ENCODE assay signal across 6 cellular contexts in the genomic region with DNA sequence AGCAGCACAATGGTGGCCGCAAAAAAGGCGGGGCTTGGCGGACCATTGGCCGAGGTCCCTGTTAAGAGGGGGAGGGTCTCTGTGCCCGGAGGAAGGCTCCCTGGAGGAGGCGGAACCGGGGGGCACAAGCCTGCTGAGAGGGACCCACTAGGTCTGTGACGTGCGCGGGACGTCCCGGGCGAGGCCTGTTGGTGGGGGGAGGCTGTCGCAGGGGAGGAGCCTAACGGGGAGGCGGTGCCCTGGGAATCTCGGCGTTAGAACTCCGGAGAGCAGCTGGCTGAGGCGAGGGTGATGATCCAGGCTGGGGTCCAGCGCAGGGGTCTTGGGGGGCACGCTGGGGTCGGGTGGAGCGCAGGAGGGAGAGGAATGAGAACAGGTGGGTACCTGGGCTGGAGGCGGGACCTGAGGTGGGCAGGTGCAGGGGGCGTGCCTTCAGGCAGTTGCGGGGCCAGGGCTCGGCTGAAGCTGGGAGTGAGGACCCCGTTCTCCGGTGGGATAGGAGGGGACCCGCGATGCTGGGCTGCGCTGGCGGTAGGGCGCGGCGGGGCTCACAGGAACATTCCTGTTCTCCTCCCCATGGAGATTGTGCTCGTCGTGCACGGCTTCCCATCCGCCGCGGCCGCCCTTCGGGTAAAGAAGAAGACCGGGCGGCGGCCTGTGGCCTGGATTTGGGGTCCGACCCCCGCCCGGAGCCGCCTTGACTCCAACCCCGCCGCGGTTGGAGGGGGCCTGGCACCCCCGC. TPM values are rescaled to one million over a fixed set of nuclear protein-coding genes. Genes with fewer than 3 reads are reported as not detected.
DNase-seq lines count a peak whose midpoint lies in the region; ATAC-seq, FAIRE-seq and TF ChIP-seq lines count a peak whose summit lies in the region.
"Not testable (repeated sequence)": the region's sequence is repeated elsewhere in the genome, so short reads cannot be mapped to it uniquely, and the experiment has no call there.

No MANE protein-coding gene starts in this region.

- not testable (repeated sequence) for H3K4me3 ChIP-seq in K562
- peak overlapping the region; percentile 37 to 62 (median 52) for H3K4me3 ChIP-seq in heart left ventricle
- H3K4me3 ChIP-seq in stomach = peak overlapping the region; percentile 47 to 56 (median 50)

- WGBS in K562 (ENCODE audit: insufficient coverage, low coverage, missing lambda C conversion rate) = 5% methylated on average over 13 of the region's 56 CpGs
- 1 to 2% (median 2%) methylated on average over 14 to 20 of the region's 56 CpGs; no CpG with 5 or more reads in 1 of the 4 donors for WGBS in heart left ventricle, 4 donors
- 0 to 1% (median 1%) methylated on average over 15 to 18 of the region's 56 CpGs; no CpG with 5 or more reads in 1 of the 5 donors for WGBS in stomach, 5 donors

- H3K27ac ChIP-seq in K562 (ENCODE audit: extremely low read depth, low read depth, low read length) = not testable (repeated sequence)
- peak overlapping the region in 3 of 12 donors; percentile 31 to 68 (median 52) for H3K27ac ChIP-seq in heart left ventricle
- H3K27ac ChIP-seq in stomach = peak overlapping the region in 1 of 5 donors; percentile 54

- in situ Hi-C loops in K562 (cut with MboI) = loop anchor here (25.0 kb wide), 4 partner anchors 432 to 1718 kb away; a partner anchor contains a TSS

- not testable (repeated sequence) for H3K9me1 ChIP-seq in K562 (ENCODE audit: control insufficient read depth, insufficient read depth, low read length)

- H3K27me3 Mint-ChIP-seq in Calu3 (ENCODE audit: unreplicated experiment); natural killer cell (ENCODE audit: low read depth in 2 of 2): not testable (repeated sequence)

- H3K27ac Mint-ChIP-seq in Calu3 (ENCODE audit: unreplicated experiment); natural killer cell: not testable (repeated sequence)

- not testable (repeated sequence) for TF ChIP-seq EP300 in K562 (IDR thresholded peaks at IDR 0.05; ENCODE audit: low read length); stomach (IDR thresholded peaks at IDR 0.05)

- TF ChIP-seq RAD21 in K562 (CRISPR knock-in tag; conservative IDR thresholded peaks at IDR 0.05 in 1 of 2, IDR thresholded peaks at IDR 0.05 in 1 of 2) = not testable (repeated sequence)

- not testable (repeated sequence) for H3K4me2 ChIP-seq in K562 (ENCODE audit: insufficient read depth, low read length)

- not testable (repeated sequence) for H3K9me3 ChIP-seq in K562 (replicated peaks; ENCODE audit: control insufficient read depth, insufficient read depth, low read depth, low read length); heart left ventricle; stomach

- H3K9ac ChIP-seq in K562 (ENCODE audit: insufficient read depth in 1 of 2, low read depth in 2 of 2, low read length in 2 of 2) = not testable (repeated sequence)

- not testable (repeated sequence) for H3K36me3 Mint-ChIP-seq in Calu3 (ENCODE audit: insufficient read depth, unreplicated experiment); natural killer cell

- not testable (repeated sequence) for TF ChIP-seq CTCF in Calu3 (IDR thresholded peaks at IDR 0.05; ENCODE audit: unreplicated experiment); K562 (IDR thresholded peaks at IDR 0.05 in 2 of 3, conservative IDR thresholded peaks at IDR 0.05 in 1 of 3; ENCODE audit: insufficient read depth in 2 of 3, low read depth in 1 of 3, low read length in 3 of 3); heart left ventricle (IDR thresholded peaks at IDR 0.05); natural killer cell (IDR thresholded peaks at IDR 0.05); stomach (IDR thresholded peaks at IDR 0.05)

- H3K4me1 ChIP-seq in K562 (replicated peaks in 1 of 2; ENCODE audit: control insufficient read depth in 2 of 2, insufficient read depth in 2 of 2, low read length in 2 of 2); heart left ventricle; stomach: not testable (repeated sequence)

- not testable (repeated sequence) for H3K4me3 Mint-ChIP-seq in Calu3 (ENCODE audit: low read depth, unreplicated experiment); natural killer cell

- not testable (repeated sequence) for H3K36me3 ChIP-seq in K562 (ENCODE audit: control insufficient read depth, insufficient read depth, low read length); heart left ventricle; stomach

- not testable (repeated sequence) for H3K79me2 ChIP-seq in K562 (ENCODE audit: control insufficient read depth, insufficient read depth, low read length)

- not testable (repeated sequence) for H3K4me1 Mint-ChIP-seq in Calu3 (ENCODE audit: low read depth, unreplicated experiment); natural killer cell

- not testable (repeated sequence) for TF ChIP-seq POLR2A in K562 (conservative IDR thresholded peaks at IDR 0.05); heart left ventricle (IDR thresholded peaks at IDR 0.05); stomach (IDR thresholded peaks at IDR 0.05)

- DNase-seq in Calu3 (peak; percentile 6), heart left ventricle (peak in 4 of 5 donors; percentile 13 to 29 (median 18))
- peak; percentile 29 for DNase-seq in activated CD4-positive, CD25-positive, alpha-beta regulatory T cell treated with anti-CD3 and anti-CD28 coated beads, Interleukin-2, amount 50 U/mL, for 72 hours
- not testable (repeated sequence) for DNase-seq in K562 (ENCODE audit: extremely low read depth in 1 of 4, low spot score in 3 of 4); natural killer cell; stomach

- H3K9me3 Mint-ChIP-seq in Calu3 (ENCODE audit: low read depth, unreplicated experiment); natural killer cell: not testable (repeated sequence)

- TSS peak; percentile 80 for BruUV-seq in Calu3 (replicated peaks; lab: Mats Ljungman, UMichigan)
- not testable (repeated sequence) for BruUV-seq in K562 (replicated peaks; lab: Mats Ljungman, UMichigan)

- intact Hi-C loops in Calu3 (cut with micrococcal nuclease; ENCODE audit: unreplicated experiment); K562 (cut with micrococcal nuclease); heart left ventricle (cut with DNase I); natural killer cell (cut with micrococcal nuclease); stomach (cut with DNase I; ENCODE audit: low total_unique reads): not testable (repeated sequence)

- not testable (repeated sequence) for H4K20me1 ChIP-seq in K562 (replicated peaks; ENCODE audit: control insufficient read depth, insufficient read depth, low read length)

- not testable (repeated sequence) for H2AFZ ChIP-seq in K562 (ENCODE audit: low read depth, low read length)

- FAIRE-seq in K562 (lab: Jason Lieb, UNC) = not testable (repeated sequence)

- ATAC-seq in K562 (peak; percentile 78), heart left ventricle (peak; percentile 47 to 70 (median 64)), natural killer cell (peak; percentile 49 to 74 (median 67))

- not testable (repeated sequence) for H3K27me3 ChIP-seq in K562 (ENCODE audit: control insufficient read depth in 2 of 2, insufficient read depth in 2 of 2, low read length in 2 of 2); heart left ventricle; stomach

- POLR2A ChIA-PET in K562 (lab: Yijun Ruan, JAX) = not testable (repeated sequence)

- CTCF ChIA-PET in Calu3 (lab: Charles Lee); K562 (lab: Yijun Ruan, JAX; ENCODE audit: low intra/inter-chr PET ratio): not testable (repeated sequence)

RNA-seq across cellular contexts. Expression of a gene that starts 6.7 kb away (rescaled TPM):
- 39.5 and 46.4 TPM in 2 replicates for total RNA-seq in Calu3 (2022)
- total RNA-seq in K562 (2011; cell fraction: chromatin; rRNA removed; ENCODE audit: low replicate concordance) = 16.6 and 51.4 TPM in 2 replicates
- 23.6 and 24.3 TPM in 2 replicates for total RNA-seq in K562 (2011; cell fraction: nucleolus; rRNA removed)
- 9.5 and 13.9 TPM in 2 replicates for total RNA-seq in K562 (2011; cell fraction: nucleoplasm; rRNA removed)
- 3.8 and 8.4 TPM in 2 replicates for total RNA-seq in K562 (2014; rRNA removed)
- 2.4 and 3.9 TPM in 2 replicates for total RNA-seq in K562 (2014; rRNA removed; fragmentation: Illumina TruSeq; extraction: Trizol)
- total RNA-seq in K562 (2015; rRNA removed; fragmentation: Illumina TruSeq; extraction: Trizol) = 7.3 and 8.6 TPM in 2 replicates
- 4.7 and 10.6 TPM in 2 replicates for total RNA-seq in K562 (2021)
- 7.5 and 9.7 TPM in 2 replicates for polyA plus RNA-seq in K562 (2011; rRNA removed)
- 2.3 and 5.7 TPM in 2 replicates for polyA plus RNA-seq in K562 (2011; cell fraction: cytosol; rRNA removed)
- polyA plus RNA-seq in K562 (2011; cell fraction: nucleus; rRNA removed) = 26.4 and 36.6 TPM in 2 replicates
- 6.7 and 17.0 TPM in 2 replicates for polyA plus RNA-seq in K562 (2012)
- polyA plus RNA-seq in K562 (2014; fragmentation: Illumina TruSeq; extraction: Trizol) = 17.8 and 18.0 TPM in 2 replicates
- polyA plus RNA-seq in K562 (2014; fragmentation: Nextera tagmentation; extraction: Ambion mirVana) = 1 to 10 TPM; 5.0 to 7.1 TPM
- polyA plus RNA-seq in K562 (2014; rRNA removed) = 7.7 and 8.3 TPM in 2 replicates
- polyA minus RNA-seq in K562 (2011; rRNA and poly(A)+ RNA removed) = 1.6 TPM in 2 replicates
- polyA minus RNA-seq in K562 (2011; cell fraction: cytosol; rRNA and poly(A)+ RNA removed) = 3.5 TPM in 1 of 2 replicates, not detected in the other
- polyA minus RNA-seq in K562 (2011; cell fraction: nucleus; rRNA and poly(A)+ RNA removed) = 5.4 and 7.7 TPM in 2 replicates
- 10 to 100 TPM in 3 of 9 donors, 1 to 10 TPM in 6; 1.2 to 14.9 (median 9.7) TPM for total RNA-seq in heart left ventricle
- polyA plus RNA-seq in heart left ventricle = 10 to 100 TPM in 1 of 2 donors, 1 to 10 TPM in 1; 5.2 to 10.8 TPM
- 10 to 100 TPM; 15.9 to 27.1 (median 19.4) TPM for total RNA-seq in natural killer cell
- total RNA-seq in stomach = 100 to 1,000 TPM in 1 of 5 donors, 10 to 100 TPM in 3, 1 to 10 TPM in 1; 4.2 to 118 (median 63.6) TPM
- polyA plus RNA-seq in stomach = 10 to 100 TPM; 23.8 to 53.2 (median 42.2) TPM

RNA-seq across cellular contexts. Expression of a gene that starts 12.0 kb away (rescaled TPM):
- total RNA-seq in Calu3 (2022) (45.0 and 71.1 TPM in 2 replicates), K562 (2014; rRNA removed) (72.3 and 86.5 TPM in 2 replicates), K562 (2014; rRNA removed; fragmentation: Illumina TruSeq; extraction: Trizol) (10.9 and 11.6 TPM in 2 replicates), K562 (2015; rRNA removed; fragmentation: Illumina TruSeq; extraction: Trizol) (18.4 and 21.0 TPM in 2 replicates), K562 (2021) (48.1 and 52.5 TPM in 2 replicates), heart left ventricle (10 to 100 TPM in 7 of 9 donors, 1 to 10 TPM in 2; 8.2 to 32.2 (median 26.0) TPM), natural killer cell (100 to 1,000 TPM in 2 of 3 donors, 10 to 100 TPM in 1; 78.1 to 132 (median 109) TPM), stomach (10 to 100 TPM in 3 of 5 donors, 1 to 10 TPM in 2; 2.3 to 86.9 (median 19.0) TPM)
- 63.6 and 162 TPM in 2 replicates for total RNA-seq in K562 (2011; cell fraction: chromatin; rRNA removed; ENCODE audit: low replicate concordance)
- total RNA-seq in K562 (2011; cell fraction: nucleolus; rRNA removed) = 85.6 and 99.5 TPM in 2 replicates
- 74.1 and 87.1 TPM in 2 replicates for total RNA-seq in K562 (2011; cell fraction: nucleoplasm; rRNA removed)
- polyA plus RNA-seq in K562 (2011; rRNA removed) (6.9 and 13.2 TPM in 2 replicates), K562 (2014; fragmentation: Illumina TruSeq; extraction: Trizol) (7.9 and 8.5 TPM in 2 replicates), K562 (2014; fragmentation: Nextera tagmentation; extraction: Ambion mirVana) (1 to 10 TPM; 2.3 to 2.5 TPM), K562 (2014; rRNA removed) (39.3 and 44.5 TPM in 2 replicates), heart left ventricle (10 to 100 TPM; 19.2 to 25.6 TPM), stomach (10 to 100 TPM; 80.8 to 86.0 (median 84.2) TPM)
- polyA plus RNA-seq in K562 (2011; cell fraction: cytosol; rRNA removed) = 6.0 and 35.1 TPM in 2 replicates
- 35.2 and 63.9 TPM in 2 replicates for polyA plus RNA-seq in K562 (2011; cell fraction: nucleus; rRNA removed)
- polyA plus RNA-seq in K562 (2012) = 45.1 and 50.2 TPM in 2 replicates
- polyA minus RNA-seq in K562 (2011; rRNA and poly(A)+ RNA removed) = 4.6 and 6.6 TPM in 2 replicates
- 18.7 and 23.2 TPM in 2 replicates for polyA minus RNA-seq in K562 (2011; cell fraction: cytosol; rRNA and poly(A)+ RNA removed)
- polyA minus RNA-seq in K562 (2011; cell fraction: nucleus; rRNA and poly(A)+ RNA removed) = 19.8 and 21.0 TPM in 2 replicates

RNA-seq across cellular contexts. Expression of a gene that starts 12.2 kb away (rescaled TPM):
- total RNA-seq in Calu3 (2022) (166 and 171 TPM in 2 replicates), K562 (2014; rRNA removed) (72.1 and 88.6 TPM in 2 replicates), K562 (2014; rRNA removed; fragmentation: Illumina TruSeq; extraction: Trizol) (117 and 181 TPM in 2 replicates), K562 (2015; rRNA removed; fragmentation: Illumina TruSeq; extraction: Trizol) (200 and 209 TPM in 2 replicates), K562 (2021) (259 and 310 TPM in 2 replicates), heart left ventricle (100 to 1,000 TPM in 2 of 9 donors, 10 to 100 TPM in 7; 41.6 to 129 (median 58.2) TPM), natural killer cell (10 to 100 TPM; 63.0 to 94.3 (median 70.6) TPM), stomach (100 to 1,000 TPM in 2 of 5 donors, 10 to 100 TPM in 2, not detected in 1; 21.3 to 415 (median 168) TPM)
- 14.9 TPM in 1 of 2 replicates, not detected in the other for total RNA-seq in K562 (2011; cell fraction: chromatin; rRNA removed; ENCODE audit: low replicate concordance)
- 14.7 and 26.2 TPM in 2 replicates for total RNA-seq in K562 (2011; cell fraction: nucleolus; rRNA removed)
- 4.7 and 6.4 TPM in 2 replicates for total RNA-seq in K562 (2011; cell fraction: nucleoplasm; rRNA removed)
- polyA plus RNA-seq in K562 (2011; rRNA removed) (43.9 and 49.0 TPM in 2 replicates), K562 (2014; fragmentation: Illumina TruSeq; extraction: Trizol) (87.3 and 150 TPM in 2 replicates), K562 (2014; fragmentation: Nextera tagmentation; extraction: Ambion mirVana) (100 to 1,000 TPM; 158 to 195 TPM), K562 (2014; rRNA removed) (159 and 613 TPM in 2 replicates), heart left ventricle (100 to 1,000 TPM; 140 to 204 TPM), stomach (100 to 1,000 TPM; 281 to 322 (median 321) TPM)
- polyA plus RNA-seq in K562 (2011; cell fraction: cytosol; rRNA removed) = 390 and 438 TPM in 2 replicates
- 48.2 and 90.1 TPM in 2 replicates for polyA plus RNA-seq in K562 (2011; cell fraction: nucleus; rRNA removed)
- polyA plus RNA-seq in K562 (2012) = 150 and 359 TPM in 2 replicates
- 20.9 and 28.1 TPM in 2 replicates for polyA minus RNA-seq in K562 (2011; rRNA and poly(A)+ RNA removed)
- polyA minus RNA-seq in K562 (2011; cell fraction: cytosol; rRNA and poly(A)+ RNA removed) = 22.7 and 54.4 TPM in 2 replicates
- 5.9 and 9.0 TPM in 2 replicates for polyA minus RNA-seq in K562 (2011; cell fraction: nucleus; rRNA and poly(A)+ RNA removed)

RNA-seq across cellular contexts. Expression of a gene that starts 22.3 kb away (rescaled TPM):
- 11.1 and 12.9 TPM in 2 replicates for total RNA-seq in Calu3 (2022)
- 1.4 and 6.7 TPM in 2 replicates for total RNA-seq in K562 (2011; cell fraction: chromatin; rRNA removed; ENCODE audit: low replicate concordance)
- 4.3 and 5.3 TPM in 2 replicates for total RNA-seq in K562 (2011; cell fraction: nucleolus; rRNA removed)
- total RNA-seq in K562 (2011; cell fraction: nucleoplasm; rRNA removed) = 1.7 and 3.4 TPM in 2 replicates
- total RNA-seq in K562 (2014; rRNA removed) = 7.6 and 7.8 TPM in 2 replicates
- total RNA-seq in K562 (2014; rRNA removed; fragmentation: Illumina TruSeq; extraction: Trizol) = 1.3 and 2.2 TPM in 2 replicates
- 17.4 and 18.5 TPM in 2 replicates for total RNA-seq in K562 (2015; rRNA removed; fragmentation: Illumina TruSeq; extraction: Trizol)
- 17.8 and 21.1 TPM in 2 replicates for total RNA-seq in K562 (2021)
- polyA plus RNA-seq in K562 (2011; rRNA removed) = 6.8 and 23.9 TPM in 2 replicates
- 21.5 and 33.0 TPM in 2 replicates for polyA plus RNA-seq in K562 (2011; cell fraction: cytosol; rRNA removed)
- 21.8 and 31.6 TPM in 2 replicates for polyA plus RNA-seq in K562 (2011; cell fraction: nucleus; rRNA removed)
- 10.2 and 42.2 TPM in 2 replicates for polyA plus RNA-seq in K562 (2012)
- polyA plus RNA-seq in K562 (2014; fragmentation: Illumina TruSeq; extraction: Trizol) = 8.3 and 14.3 TPM in 2 replicates
- under 1 TPM; 0.22 to 0.31 TPM for polyA plus RNA-seq in K562 (2014; fragmentation: Nextera tagmentation; extraction: Ambion mirVana)
- polyA plus RNA-seq in K562 (2014; rRNA removed) = 19.1 and 23.8 TPM in 2 replicates
- 3.4 and 4.6 TPM in 2 replicates for polyA minus RNA-seq in K562 (2011; rRNA and poly(A)+ RNA removed)
- polyA minus RNA-seq in K562 (2011; cell fraction: cytosol; rRNA and poly(A)+ RNA removed) = 5.8 and 15.8 TPM in 2 replicates
- 2.6 and 7.7 TPM in 2 replicates for polyA minus RNA-seq in K562 (2011; cell fraction: nucleus; rRNA and poly(A)+ RNA removed)
- total RNA-seq in heart left ventricle = 100 to 1,000 TPM in 1 of 9 donors, 10 to 100 TPM in 3, 1 to 10 TPM in 5; 4.3 to 102 (median 8.5) TPM
- 10 to 100 TPM in 1 of 2 donors, 1 to 10 TPM in 1; 6.4 to 16.8 TPM for polyA plus RNA-seq in heart left ventricle
- 100 to 1,000 TPM; 699 to 926 (median 829) TPM for total RNA-seq in natural killer cell
- total RNA-seq in stomach = 10 to 100 TPM; 13.0 to 30.3 (median 18.7) TPM
- polyA plus RNA-seq in stomach = 10 to 100 TPM; 34.2 to 42.5 (median 37.3) TPM

RNA-seq across cellular contexts. Expression of a gene that starts 42.6 kb away (rescaled TPM):
- total RNA-seq in Calu3 (2022) (18.5 and 20.5 TPM in 2 replicates), K562 (2014; rRNA removed) (0.65 and 0.77 TPM in 2 replicates), K562 (2014; rRNA removed; fragmentation: Illumina TruSeq; extraction: Trizol) (2.9 and 3.9 TPM in 2 replicates), K562 (2015; rRNA removed; fragmentation: Illumina TruSeq; extraction: Trizol) (1.8 and 3.1 TPM in 2 replicates), K562 (2021) (8.2 and 9.4 TPM in 2 replicates), heart left ventricle (10 to 100 TPM in 1 of 9 donors, 1 to 10 TPM in 6, under 1 TPM in 2; 0.63 to 12.3 (median 3.9) TPM), natural killer cell (10 to 100 TPM; 17.0 to 43.5 (median 39.8) TPM), stomach (1 to 10 TPM in 4 of 5 donors, not detected in 1; 1.6 to 6.4 (median 3.0) TPM)
- 30.9 and 101 TPM in 2 replicates for total RNA-seq in K562 (2011; cell fraction: chromatin; rRNA removed; ENCODE audit: low replicate concordance)
- total RNA-seq in K562 (2011; cell fraction: nucleolus; rRNA removed) = 4.3 and 5.8 TPM in 2 replicates
- 19.0 and 118 TPM in 2 replicates for total RNA-seq in K562 (2011; cell fraction: nucleoplasm; rRNA removed)
- polyA plus RNA-seq in K562 (2011; rRNA removed) (2.7 and 5.8 TPM in 2 replicates), K562 (2014; fragmentation: Illumina TruSeq; extraction: Trizol) (2.5 and 3.3 TPM in 2 replicates), K562 (2014; fragmentation: Nextera tagmentation; extraction: Ambion mirVana) (under 1 TPM; 0.31 to 0.76 TPM), K562 (2014; rRNA removed) (4.4 and 10.1 TPM in 2 replicates), heart left ventricle (1 to 10 TPM; 1.9 to 3.5 TPM), stomach (1 to 10 TPM; 1.7 to 5.5 (median 2.6) TPM)
- 1.3 and 1.4 TPM in 2 replicates for polyA plus RNA-seq in K562 (2011; cell fraction: cytosol; rRNA removed)
- 17.0 and 19.1 TPM in 2 replicates for polyA plus RNA-seq in K562 (2011; cell fraction: nucleus; rRNA removed)
- polyA plus RNA-seq in K562 (2012) = 1.4 and 3.0 TPM in 2 replicates
- 5.8 and 12.4 TPM in 2 replicates for polyA minus RNA-seq in K562 (2011; rRNA and poly(A)+ RNA removed)
- polyA minus RNA-seq in K562 (2011; cell fraction: cytosol; rRNA and poly(A)+ RNA removed) = 1.9 TPM in 1 of 2 replicates, not detected in the other
- 2.0 and 2.9 TPM in 2 replicates for polyA minus RNA-seq in K562 (2011; cell fraction: nucleus; rRNA and poly(A)+ RNA removed)
